Comparison of ENCODE assay signal across 17 cellular contexts in the genomic region with DNA sequence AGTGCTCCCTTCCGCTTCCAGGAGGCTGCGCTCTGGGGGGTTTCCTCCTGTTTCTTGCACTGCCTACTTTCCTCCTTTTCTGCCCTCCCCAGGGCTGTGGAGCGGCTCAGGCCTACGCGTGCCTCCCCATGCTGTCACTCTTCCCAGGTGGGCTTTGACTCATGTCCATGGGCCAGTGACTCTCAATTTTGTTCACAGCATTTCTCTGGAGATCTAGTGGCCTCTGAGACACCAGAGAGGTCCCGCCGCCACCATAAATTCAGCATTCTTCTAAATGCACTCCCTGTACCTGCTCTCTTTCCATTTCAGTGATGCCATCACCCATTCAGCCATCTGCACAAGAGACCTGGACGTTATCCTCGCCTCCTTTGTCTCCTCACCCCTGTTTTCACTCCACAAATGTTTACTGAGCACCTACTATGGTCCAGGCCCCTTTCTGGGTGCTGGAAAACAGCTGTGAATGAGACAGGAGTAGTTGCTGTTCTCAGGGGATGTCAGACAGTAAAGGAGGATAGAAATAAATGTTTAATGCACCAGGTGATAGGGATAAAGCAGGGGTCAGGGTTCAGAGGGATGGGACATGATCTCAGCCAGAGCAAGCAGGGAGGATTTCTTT. TPM values are rescaled to one million over a fixed set of nuclear protein-coding genes. Genes with fewer than 3 reads are reported as not detected.
A peak's percentile ranks its signal among the peaks of the same experiment; 100 is the strongest.
DNase-seq lines count a peak whose midpoint lies in the region; ATAC-seq, FAIRE-seq and TF ChIP-seq lines count a peak whose summit lies in the region.
"Had no signal": no experiment of that assay in that cellular context is flagged by ENCODE, and none has a peak within 500 bp of the region (broad histone marks: within the 10 kb centered on the region; RNA-seq: fewer than 3 reads in every experiment).

No MANE protein-coding gene starts in this region.

- in situ Hi-C loops in GM12878 (cut with MboI): no loop called here

- CTCF ChIA-PET in CD4-positive, alpha-beta T cell (lab: Charles Lee): no interaction called here
- CTCF ChIA-PET in GM12878 (lab: Yijun Ruan, JAX): interaction anchor here (7.3 kb wide), 1 partner anchor 14 kb away, joined by 44 read pairs; a partner anchor contains a TSS

- peaks cover 27% of the 10 kb centered on the region for H3K79me2 ChIP-seq in GM12878 (ENCODE audit: control insufficient read depth, insufficient read depth, low read length)

- ATAC-seq in CD4-positive, alpha-beta T cell (ENCODE audit: poor library complexity): no peak
- ATAC-seq in GM12878: no peak

- no TSS peak for BruUV-seq in GM12878 (replicated peaks; lab: Mats Ljungman, UMichigan)

- peak overlapping the region; percentile 82 for H3K4me3 Mint-ChIP-seq in CD4-positive, alpha-beta T cell

- no peak overlapping the region for H3K9ac ChIP-seq in GM12878 (ENCODE audit: control insufficient read depth, insufficient read depth, low read length)

- H3K27me3 Mint-ChIP-seq in CD4-positive, alpha-beta T cell: no peaks in the 10 kb centered on the region

- no peak overlapping the region for H2AFZ ChIP-seq in GM12878 (ENCODE audit: control insufficient read depth, low read depth, low read length)
- H2AFZ ChIP-seq: PC-9 had no signal

- peaks cover 22% of the 10 kb centered on the region for H3K4me1 ChIP-seq in GM12878 (ENCODE audit: control insufficient read depth, insufficient read depth, low read length)
- peaks cover 39 to 40% of the 10 kb centered on the region in 2 experiments for H3K4me1 ChIP-seq in neutrophil (ENCODE audit: control insufficient read depth in 1 of 2, insufficient read depth in 1 of 2, low read depth in 1 of 2, low read length in 1 of 2)

- H3K36me3 Mint-ChIP-seq in CD4-positive, alpha-beta T cell (ENCODE audit: low read depth): peaks cover 52% of the 10 kb centered on the region

- no peak for TF ChIP-seq CTCF in CD4-positive, alpha-beta T cell (IDR thresholded peaks at IDR 0.05)
- TF ChIP-seq CTCF in HL-60 (IDR thresholded peaks at IDR 0.05; ENCODE audit: insufficient read depth, low read length) (no peak), GM12878 (IDR thresholded peaks at IDR 0.05 in 2 of 3, conservative IDR thresholded peaks at IDR 0.05 in 1 of 3; ENCODE audit: control insufficient read depth in 2 of 3, extremely low read depth in 1 of 3, insufficient read depth in 1 of 3, low read depth in 3 of 3, low read length in 3 of 3) (no peak), neutrophil (IDR thresholded peaks at IDR 0.05) (no peak)

- TF ChIP-seq EP300 in GM12878 (IDR thresholded peaks at IDR 0.05; ENCODE audit: borderline replicate concordance in 1 of 2, control insufficient read depth in 1 of 2, low read depth in 2 of 2, low read length in 2 of 2): no peak

- SMC1A ChIA-PET in GM12878 (lab: Charles Lee; ENCODE audit: uncharacterized antibody, unreplicated experiment): no interaction called here

- H4K20me1 ChIP-seq in GM12878 (ENCODE audit: control insufficient read depth, insufficient read depth): no peaks in the 10 kb centered on the region; the same call in 1 of the 2 replicates

- H3K27ac ChIP-seq in CD4-positive, alpha-beta T cell (ENCODE audit: low read depth, low read length): no peak overlapping the region
- H3K27ac ChIP-seq in HL-60 (replicated peaks) (peak overlapping the region; percentile 56), GM12878 (ENCODE audit: control insufficient read depth, insufficient read depth) (no peak overlapping the region), neutrophil (peak overlapping the region; percentile 85)
- H3K27ac ChIP-seq: PC-9 had no signal

- POLR2A ChIA-PET in CD4-positive, alpha-beta T cell (lab: Charles Lee): no interaction called here
- POLR2A ChIA-PET in GM12878 (lab: Charles Lee): interaction anchor here (0.5 kb wide), 1 partner anchor 546 kb away, joined by 4 read pairs; no protein-coding TSS in a partner anchor

- H3K9me3 ChIP-seq in CD4-positive, alpha-beta T cell (ENCODE audit: control insufficient read depth, low read length): no peaks in the 10 kb centered on the region
- H3K9me3 ChIP-seq in GM12878 (replicated peaks; ENCODE audit: control insufficient read depth, insufficient read depth, low read length) (no peaks in the 10 kb centered on the region), neutrophil (no peaks in the 10 kb centered on the region)

- TF ChIP-seq POLR2A in GM12878 (IDR thresholded peaks at IDR 0.05; ENCODE audit: low read depth, low read length): no peak

- RAD21 ChIA-PET in GM12878 (lab: Charles Lee; ENCODE audit: unreplicated experiment): interaction anchor here (0.6 to 1.1 kb wide), 3 partner anchors 15 to 415 kb away, joined by 3 to 5 read pairs (median 4); no protein-coding TSS in a partner anchor

- WGBS in GM12878 (ENCODE audit: insufficient coverage, insufficient replicate concordance, low lambda C conversion rate, missing lambda C conversion rate): 61% methylated on average over 9 of the region's 9 CpGs

- peak in 1 of 10 experiments; percentile 26 for DNase-seq in CD4-positive, alpha-beta T cell
- DNase-seq in HL-60 (ENCODE audit: low read depth in 1 of 2, low spot score in 1 of 2): no peak
- DNase-seq in GM12878 (ENCODE audit: low read depth, low spot score): no peak
- no peak for DNase-seq in NCI-H1048 (lab: John Stamatoyannopoulos, UW)
- DNase-seq in nucleus accumbens (lab: John Stamatoyannopoulos, UW): no peak
- DNase-seq in NCI-H128 (lab: John Stamatoyannopoulos, UW; ENCODE audit: unreplicated experiment): no peak
- DNase-seq: activated CD4-positive, alpha-beta T cell treated with anti-CD3 and anti-CD28 coated beads for 48 hours; GOT3; kidney; NCI-H146; NCI-H510A; PC-9 had no signal

- H3K4me1 Mint-ChIP-seq in CD4-positive, alpha-beta T cell (ENCODE audit: low read depth): peaks cover 37% of the 10 kb centered on the region

- no peaks in the 10 kb centered on the region for H3K9me3 Mint-ChIP-seq in CD4-positive, alpha-beta T cell

- H3K27me3 ChIP-seq in CD4-positive, alpha-beta T cell (ENCODE audit: control insufficient read depth, insufficient read depth, low read length): no peaks in the 10 kb centered on the region
- no peaks in the 10 kb centered on the region for H3K27me3 ChIP-seq in HL-60 (ENCODE audit: insufficient read depth, poor library complexity, severe bottlenecking)
- H3K27me3 ChIP-seq in GM12878 (replicated peaks in 1 of 2; ENCODE audit: control insufficient read depth in 2 of 2, insufficient read depth in 2 of 2, low read length in 1 of 2): no peaks in the 10 kb centered on the region
- H3K27me3 ChIP-seq in neutrophil: no peaks in the 10 kb centered on the region

- H3K27ac Mint-ChIP-seq in CD4-positive, alpha-beta T cell: peak overlapping the region; percentile 69

- 0 out of 2 replicates have a peak overlapping the region, but pooled peaks have one; percentile 25 for H3K4me2 ChIP-seq in GM12878 (ENCODE audit: control insufficient read depth, insufficient read depth)
- H3K4me2 ChIP-seq: PC-9 had no signal

- intact Hi-C loops in CD4-positive, alpha-beta T cell (cut with DNase I, micrococcal nuclease): no loop called here
- intact Hi-C loops in GM12878 (cut with micrococcal nuclease; ENCODE audit: unreplicated experiment): no loop called here

- no peak for TF ChIP-seq RAD21 in GM12878 (IDR thresholded peaks at IDR 0.05; ENCODE audit: insufficient read depth, low read depth, low read length)

- FAIRE-seq in GM12878 (lab: Jason Lieb, UNC): no peak
- FAIRE-seq: colon, kidney had no signal

- H3K36me3 ChIP-seq in GM12878 (ENCODE audit: control insufficient read depth in 2 of 2, insufficient read depth in 2 of 2, low read length in 1 of 2) (peaks cover 2 to 13% of the 10 kb centered on the region in 2 experiments; a peak in 3 of 4 replicates), neutrophil (peaks cover 50% of the 10 kb centered on the region)

- H3K4me3 ChIP-seq in HL-60 (replicated peaks; ENCODE audit: insufficient read depth, low read length): no peak overlapping the region
- H3K4me3 ChIP-seq in GM12878: no peak overlapping the region
- H3K4me3 ChIP-seq in neutrophil (ENCODE audit: low read depth in 1 of 2, low read length in 1 of 2): no peak overlapping the region
- H3K4me3 ChIP-seq: PC-9 had no signal

RNA-seq across cellular contexts. Expression of a gene that starts 3.2 kb away (rescaled TPM):
- total RNA-seq in CD4-positive, alpha-beta T cell: 10 to 100 TPM; 52.1 to 58.3 TPM
- total RNA-seq in GM12878 (2013; cell fraction: nucleolus; rRNA removed): 32.4 and 32.5 TPM in 2 replicates
- total RNA-seq in GM12878 (2014; rRNA removed) (60.9 and 74.8 TPM in 2 replicates), GM12878 (2014; rRNA removed; fragmentation: Illumina TruSeq; extraction: Trizol) (26.7 and 28.8 TPM in 2 replicates), GM12878 (2021) (74.7 and 76.5 TPM in 2 replicates)
- 18.0 TPM for polyA plus RNA-seq in GM12878 (2011; ENCODE audit: low read depth)
- polyA plus RNA-seq in GM12878 (2011; rRNA removed) (25.4 and 37.8 TPM in 2 replicates), GM12878 (2014; fragmentation: Illumina TruSeq; extraction: Trizol) (33.8 and 36.8 TPM in 2 replicates), GM12878 (2014; fragmentation: Nextera tagmentation; extraction: Ambion mirVana) (1 to 10 TPM; 1.0 to 5.6 TPM), GM12878 (2014; rRNA removed) (51.6 and 64.7 TPM in 2 replicates), GM12878 (2016; fragmentation: Nextera tagmentation; extraction: Ambion mirVana) (100 to 1,000 TPM; 108 to 116 TPM)
- polyA plus RNA-seq in GM12878 (2011; cell fraction: cytosol; rRNA removed): 53.3 and 59.2 TPM in 2 replicates
- 80.0 and 94.6 TPM in 2 replicates for polyA plus RNA-seq in GM12878 (2011; cell fraction: nucleus; rRNA removed)
- 51.9 and 71.8 TPM in 2 replicates for polyA plus RNA-seq in GM12878 (2012)
- polyA minus RNA-seq in GM12878 (2011; rRNA and poly(A)+ RNA removed): 37.5 and 44.4 TPM in 2 replicates
- polyA minus RNA-seq in GM12878 (2011; cell fraction: cytosol; rRNA and poly(A)+ RNA removed): 26.2 and 33.3 TPM in 2 replicates
- 24.3 and 42.8 TPM in 2 replicates for polyA minus RNA-seq in GM12878 (2011; cell fraction: nucleus; rRNA and poly(A)+ RNA removed)

RNA-seq across cellular contexts. Expression of a gene that starts 15.7 kb away (rescaled TPM):
- 10 to 100 TPM; 44.5 to 50.3 TPM for total RNA-seq in CD4-positive, alpha-beta T cell
- 18.0 and 19.0 TPM in 2 replicates for total RNA-seq in GM12878 (2013; cell fraction: nucleolus; rRNA removed)
- total RNA-seq in GM12878 (2014; rRNA removed) (66.3 and 66.8 TPM in 2 replicates), GM12878 (2014; rRNA removed; fragmentation: Illumina TruSeq; extraction: Trizol) (63.7 and 71.4 TPM in 2 replicates), GM12878 (2021) (43.2 and 46.1 TPM in 2 replicates)
- polyA plus RNA-seq in GM12878 (2011; ENCODE audit: low read depth): 40.7 TPM
- polyA plus RNA-seq in GM12878 (2011; rRNA removed) (104 TPM in 2 replicates), GM12878 (2014; fragmentation: Illumina TruSeq; extraction: Trizol) (52.0 and 72.3 TPM in 2 replicates), GM12878 (2014; fragmentation: Nextera tagmentation; extraction: Ambion mirVana) (10 to 100 TPM; 33.3 to 43.0 TPM), GM12878 (2014; rRNA removed) (74.4 and 75.3 TPM in 2 replicates), GM12878 (2016; fragmentation: Nextera tagmentation; extraction: Ambion mirVana) (100 to 1,000 TPM in 1 of 2 experiments, 10 to 100 TPM in 1; 97.2 to 116 TPM)
- polyA plus RNA-seq in GM12878 (2011; cell fraction: cytosol; rRNA removed): 95.9 and 106 TPM in 2 replicates
- polyA plus RNA-seq in GM12878 (2011; cell fraction: nucleus; rRNA removed): 66.1 and 66.2 TPM in 2 replicates
- 42.9 and 44.6 TPM in 2 replicates for polyA plus RNA-seq in GM12878 (2012)
- polyA minus RNA-seq in GM12878 (2011; rRNA and poly(A)+ RNA removed): 38.4 and 40.3 TPM in 2 replicates
- polyA minus RNA-seq in GM12878 (2011; cell fraction: cytosol; rRNA and poly(A)+ RNA removed): 15.2 and 15.9 TPM in 2 replicates
- polyA minus RNA-seq in GM12878 (2011; cell fraction: nucleus; rRNA and poly(A)+ RNA removed): 7.7 and 12.0 TPM in 2 replicates

RNA-seq across cellular contexts. Expression of a gene that starts 27.6 kb away (rescaled TPM):
- not detected for total RNA-seq in CD4-positive, alpha-beta T cell
- not detected in 2 replicates for total RNA-seq in GM12878 (2013; cell fraction: nucleolus; rRNA removed)
- not detected in 2 replicates for total RNA-seq in GM12878 (2014; rRNA removed)
- total RNA-seq in GM12878 (2014; rRNA removed; fragmentation: Illumina TruSeq; extraction: Trizol): not detected in 2 replicates
- not detected in 2 replicates for total RNA-seq in GM12878 (2021)
- not detected for polyA plus RNA-seq in GM12878 (2011; ENCODE audit: low read depth)
- polyA plus RNA-seq in GM12878 (2011; rRNA removed): not detected in 2 replicates
- polyA plus RNA-seq in GM12878 (2011; cell fraction: cytosol; rRNA removed): 0.18 TPM in 1 of 2 replicates, not detected in the other
- 0.19 TPM in 1 of 2 replicates, not detected in the other for polyA plus RNA-seq in GM12878 (2011; cell fraction: nucleus; rRNA removed)
- polyA plus RNA-seq in GM12878 (2012): not detected in 2 replicates
- not detected in 2 replicates for polyA plus RNA-seq in GM12878 (2014; fragmentation: Illumina TruSeq; extraction: Trizol)
- under 1 TPM in 1 of 2 experiments, not detected in 1; 0.35 TPM for polyA plus RNA-seq in GM12878 (2014; fragmentation: Nextera tagmentation; extraction: Ambion mirVana)
- polyA plus RNA-seq in GM12878 (2014; rRNA removed): not detected in 2 replicates
- polyA plus RNA-seq in GM12878 (2016; fragmentation: Nextera tagmentation; extraction: Ambion mirVana): not detected
- not detected in 2 replicates for polyA minus RNA-seq in GM12878 (2011; rRNA and poly(A)+ RNA removed)
- polyA minus RNA-seq in GM12878 (2011; cell fraction: cytosol; rRNA and poly(A)+ RNA removed): not detected in 2 replicates
- polyA minus RNA-seq in GM12878 (2011; cell fraction: nucleus; rRNA and poly(A)+ RNA removed): not detected in 2 replicates
- total RNA-seq: kidney, PC-9, renal cortical epithelial cell, ureter had no signal
- polyA plus RNA-seq: BJ had no signal

RNA-seq across cellular contexts. Expression of a gene that starts 57.4 kb away (rescaled TPM):
- 10 to 100 TPM; 46.0 to 46.9 TPM for total RNA-seq in CD4-positive, alpha-beta T cell
- 70.0 and 81.1 TPM in 2 replicates for total RNA-seq in GM12878 (2013; cell fraction: nucleolus; rRNA removed)
- total RNA-seq in GM12878 (2014; rRNA removed) (118 and 121 TPM in 2 replicates), GM12878 (2014; rRNA removed; fragmentation: Illumina TruSeq; extraction: Trizol) (88.4 and 92.6 TPM in 2 replicates), GM12878 (2021) (81.7 and 87.8 TPM in 2 replicates)
- 60.0 TPM for polyA plus RNA-seq in GM12878 (2011; ENCODE audit: low read depth)
- polyA plus RNA-seq in GM12878 (2011; rRNA removed) (63.2 and 88.2 TPM in 2 replicates), GM12878 (2014; fragmentation: Illumina TruSeq; extraction: Trizol) (64.8 and 105 TPM in 2 replicates), GM12878 (2014; fragmentation: Nextera tagmentation; extraction: Ambion mirVana) (10 to 100 TPM; 22.0 to 27.2 TPM), GM12878 (2014; rRNA removed) (141 and 145 TPM in 2 replicates), GM12878 (2016; fragmentation: Nextera tagmentation; extraction: Ambion mirVana) (10 to 100 TPM; 82.0 to 90.3 TPM)
- polyA plus RNA-seq in GM12878 (2011; cell fraction: cytosol; rRNA removed): 126 and 139 TPM in 2 replicates
- 119 and 132 TPM in 2 replicates for polyA plus RNA-seq in GM12878 (2011; cell fraction: nucleus; rRNA removed)
- polyA plus RNA-seq in GM12878 (2012): 84.2 and 96.9 TPM in 2 replicates
- polyA minus RNA-seq in GM12878 (2011; rRNA and poly(A)+ RNA removed): 31.7 and 67.1 TPM in 2 replicates
- 19.8 and 25.6 TPM in 2 replicates for polyA minus RNA-seq in GM12878 (2011; cell fraction: cytosol; rRNA and poly(A)+ RNA removed)
- polyA minus RNA-seq in GM12878 (2011; cell fraction: nucleus; rRNA and poly(A)+ RNA removed): 19.5 and 39.2 TPM in 2 replicates
- polyA plus RNA-seq: BJ had no signal

Comparison
In these comparisons a context has a peak if more than half of its experiments do, and no peak if none do; other contexts are left out.
1. H3K27ac ChIP-seq: peak in HL-60 (single experiment) and neutrophil (single experiment); none in CD4-positive, alpha-beta T cell (single experiment) and GM12878 (single experiment).